8 cellular contexts compared by ENCODE assay signal in genomic region chr12:32312049-32312670, GRCh38.
A peak's percentile ranks its signal among the peaks of the same experiment; 100 is the strongest.
DNase-seq lines count a peak whose midpoint lies in the region; ATAC-seq and TF ChIP-seq lines count a peak whose summit lies in the region.

No MANE protein-coding gene starts in this region.

- H3K4me3 ChIP-seq in SK-N-MC (no peak overlapping the region), fibroblast of mammary gland (ENCODE audit: control insufficient read depth, low read depth, low read length) (no peak overlapping the region), trophoblast cell (ENCODE audit: low read depth, low read length) (no peak overlapping the region)

- no peak overlapping the region for H4K8ac ChIP-seq in trophoblast cell (ENCODE audit: low read depth, low read length)

- H3K27me3 ChIP-seq in trophoblast cell (ENCODE audit: insufficient read depth, low read length) = no peaks in the 10 kb centered on the region

- H3K14ac ChIP-seq in trophoblast cell (ENCODE audit: low read length) = no peak overlapping the region

- DNase-seq in SKM-1 treated with dmso at 0.1 percent for 144 hours (lab: John Stamatoyannopoulos, UW; ENCODE audit: unreplicated experiment) = peak; percentile 5
- no peak for DNase-seq in SKM-1 (lab: John Stamatoyannopoulos, UW; ENCODE audit: unreplicated experiment)
- DNase-seq in NCI-H1092 treated with DMSO at 0.1 percent for 48 hours (lab: John Stamatoyannopoulos, UW) = peak; percentile 29
- peak; percentile 57 for DNase-seq in SK-N-MC (ENCODE audit: low read depth, low spot score)
- DNase-seq in fibroblast of mammary gland (ENCODE audit: low read depth) = peak; percentile 73
- DNase-seq in trophoblast cell = peak in 1 of 2 donors; percentile 74
- DNase-seq in activated CD4-positive, alpha-beta T cell treated with anti-CD3 and anti-CD28 coated beads for 36 hours = no peak

- H2AK5ac ChIP-seq in trophoblast cell (ENCODE audit: low read length) = no peak overlapping the region

- no peaks in the 10 kb centered on the region for H3K4me1 ChIP-seq in trophoblast cell (ENCODE audit: control insufficient read depth in 1 of 2, insufficient read depth in 2 of 2, low read length in 2 of 2)

- H3K9me3 ChIP-seq in SK-N-MC (ENCODE audit: low read depth, low read length) = no peaks in the 10 kb centered on the region
- H3K9me3 ChIP-seq in trophoblast cell (ENCODE audit: insufficient read depth, low read depth, low read length) = no peaks in the 10 kb centered on the region

- no peak for ATAC-seq in HG02588 (IDR thresholded peaks at IDR 0.05; ENCODE audit: unreplicated experiment)
- no peak for ATAC-seq in activated CD4-positive, alpha-beta T cell treated with anti-CD3 and anti-CD28 coated beads for 36 hours

- TF ChIP-seq CTCF in fibroblast of mammary gland (conservative IDR thresholded peaks at IDR 0.05; ENCODE audit: control insufficient read depth, insufficient read depth, low read depth, low read length) = peak; percentile 60

- intact Hi-C loops in activated CD4-positive, alpha-beta T cell treated with anti-CD3 and anti-CD28 coated beads for 36 hours (cut with DNase I, micrococcal nuclease) = loop anchor here (1.0 to 10.0 kb wide), 4 partner anchors 252 to 907 kb away; no protein-coding TSS in a partner anchor

- H2BK12ac ChIP-seq in trophoblast cell (ENCODE audit: low read length) = no peak overlapping the region

- no peaks in the 10 kb centered on the region for H3K36me3 Mint-ChIP-seq in activated CD4-positive, alpha-beta T cell treated with anti-CD3 and anti-CD28 coated beads for 36 hours (ENCODE audit: low read depth)

- no peak overlapping the region for H2BK120ac ChIP-seq in trophoblast cell (ENCODE audit: insufficient read depth, low read length, poor library complexity)

- H4K91ac ChIP-seq in trophoblast cell (ENCODE audit: low read depth, low read length) = no peak overlapping the region

- H3K4me2 ChIP-seq in trophoblast cell (ENCODE audit: low read length) = peak overlapping the region; percentile 34

- no peak overlapping the region for H3K18ac ChIP-seq in trophoblast cell (ENCODE audit: low read length)

- no peak overlapping the region for H3K23ac ChIP-seq in trophoblast cell (ENCODE audit: low read length)

- H3K36me3 ChIP-seq in SK-N-MC (ENCODE audit: insufficient read depth, low read length) = no peaks in the 10 kb centered on the region
- H3K36me3 ChIP-seq in trophoblast cell (ENCODE audit: control insufficient read depth in 1 of 2, insufficient read depth in 2 of 2, low read length in 2 of 2) = no peaks in the 10 kb centered on the region

- no CpG with 5 or more reads among the region's 2 CpGs for WGBS in trophoblast cell (ENCODE audit: extremely low coverage, insufficient coverage, insufficient read length)

- CTCF ChIA-PET in activated CD4-positive, alpha-beta T cell treated with anti-CD3 and anti-CD28 coated beads for 36 hours (lab: Charles Lee) = interaction anchor here (0.6 to 2.9 kb wide), 13 partner anchors 14 to 659 kb away, joined by 3 to 23 read pairs (median 4); no protein-coding TSS in a partner anchor

- H3K4me3 Mint-ChIP-seq in activated CD4-positive, alpha-beta T cell treated with anti-CD3 and anti-CD28 coated beads for 36 hours = no peak overlapping the region

- peaks cover 2% of the 10 kb centered on the region for H3K4me1 Mint-ChIP-seq in activated CD4-positive, alpha-beta T cell treated with anti-CD3 and anti-CD28 coated beads for 36 hours

- H3K4ac ChIP-seq in trophoblast cell (ENCODE audit: low read depth, low read length) = no peak overlapping the region

- no peaks in the 10 kb centered on the region for H3K9me3 Mint-ChIP-seq in activated CD4-positive, alpha-beta T cell treated with anti-CD3 and anti-CD28 coated beads for 36 hours (ENCODE audit: low read depth)

- peaks cover 1% of the 10 kb centered on the region for H3K79me1 ChIP-seq in trophoblast cell (ENCODE audit: low read length)

- POLR2A ChIA-PET in activated CD4-positive, alpha-beta T cell treated with anti-CD3 and anti-CD28 coated beads for 36 hours (lab: Charles Lee) = no interaction called here

- H2BK5ac ChIP-seq in trophoblast cell (ENCODE audit: low read depth, low read length, poor library complexity) = no peak overlapping the region

- no peaks in the 10 kb centered on the region for H3K79me2 ChIP-seq in trophoblast cell (ENCODE audit: control insufficient read depth, insufficient read depth, low read length, poor library complexity)

- no peak overlapping the region for H3K27ac ChIP-seq in SK-N-MC
- H3K27ac ChIP-seq in trophoblast cell (ENCODE audit: low read depth, low read length) = peak overlapping the region; percentile 58

- H3K9ac ChIP-seq in SK-N-MC (ENCODE audit: insufficient read length) = no peak overlapping the region
- no peak overlapping the region for H3K9ac ChIP-seq in trophoblast cell (ENCODE audit: low read length)

- no peak overlapping the region for H3K27ac Mint-ChIP-seq in activated CD4-positive, alpha-beta T cell treated with anti-CD3 and anti-CD28 coated beads for 36 hours

- H2AFZ ChIP-seq in trophoblast cell (ENCODE audit: insufficient read depth, low read length, poor library complexity) = no peak overlapping the region

- no peak overlapping the region for H4K12ac ChIP-seq in trophoblast cell (ENCODE audit: low read depth, low read length)

- no peaks in the 10 kb centered on the region for H3K27me3 Mint-ChIP-seq in activated CD4-positive, alpha-beta T cell treated with anti-CD3 and anti-CD28 coated beads for 36 hours

Comparison
In these comparisons a context has a peak if more than half of its experiments do, and no peak if none do; other contexts are left out.
1. DNase-seq: peak in SKM-1 treated with dmso at 0.1 percent for 144 hours (single experiment), NCI-H1092 treated with DMSO at 0.1 percent for 48 hours (single experiment), SK-N-MC (single experiment) and fibroblast of mammary gland (single experiment); none in SKM-1 (single experiment) and activated CD4-positive, alpha-beta T cell treated with anti-CD3 and anti-CD28 coated beads for 36 hours (single experiment).